31 cellular contexts compared by ENCODE assay signal in the genomic region with DNA sequence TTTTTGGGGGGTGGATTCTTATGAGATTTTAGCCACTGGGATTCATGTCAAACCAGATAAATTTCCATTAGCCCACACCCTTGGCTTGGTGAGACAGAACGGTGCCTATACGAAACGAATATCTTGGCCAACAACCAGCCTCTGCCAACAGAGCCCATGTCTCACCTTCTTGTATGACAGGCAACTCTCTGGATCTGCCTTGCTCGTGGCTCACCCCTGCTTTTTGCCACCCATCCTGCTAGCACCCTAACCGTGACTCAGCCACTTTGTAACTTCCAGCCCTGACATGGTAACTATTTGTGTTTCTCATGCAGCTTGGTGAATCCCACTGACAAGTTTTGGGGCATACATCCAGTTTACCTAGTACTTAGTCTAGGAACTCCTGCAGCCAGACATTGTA.
"Had no signal": no experiment of that assay in that cellular context is flagged by ENCODE, and none has a peak within 500 bp of the region (broad histone marks: within the 10 kb centered on the region; RNA-seq: fewer than 3 reads in every experiment).

No MANE protein-coding gene starts in this region.

- H3K4me3 ChIP-seq: adrenal gland, body of pancreas had no signal

- H3K27me3 ChIP-seq: adrenal gland, body of pancreas, brain microvascular endothelial cell had no signal

- H3K27ac ChIP-seq: adrenal gland, body of pancreas, brain microvascular endothelial cell, VCaP had no signal

- DNase-seq: activated B cell treated with CpG ODN at 0.5 μM for 24 hours; activated CD4-positive, alpha-beta memory T cell treated with anti-CD3 and anti-CD28 coated beads for 36 hours; activated CD4-positive, alpha-beta T cell treated with anti-CD3 and anti-CD28 coated beads for 4 hours; activated CD4-positive, alpha-beta T cell treated with anti-CD3 and anti-CD28 coated beads, Interleukin-2, amount 10 ng/mL, durations not matched to agents 24 days and 14 days; activated CD4-positive, alpha-beta T cell treated with anti-CD3 and anti-CD28 coated beads, Interleukin-2, amount 50 U/mL, for 1 hour; activated CD4-positive, alpha-beta T cell treated with anti-CD3 and anti-CD28 coated beads, Interleukin-2, amount 50 U/mL, for 4 hours; activated CD4-positive, CD25-positive, alpha-beta regulatory T cell treated with anti-CD3 and anti-CD28 coated beads, Interleukin-2, amount 50 U/mL, for 72 hours; activated CD8-positive, alpha-beta memory T cell treated with anti-CD3 and anti-CD28 coated beads, Interleukin-2, amount 50 U/mL, for 4 hours; activated CD8-positive, alpha-beta T cell treated with anti-CD3 and anti-CD28 coated beads for 36 hours; activated effector memory CD4-positive, alpha-beta T cell treated with anti-CD3 and anti-CD28 coated beads, Interleukin-2, amount 50 U/mL, for 16 hours; activated gamma-delta T cell treated with Interleukin-2 at 50 U/mL for 16 hours; activated naive CD4-positive, alpha-beta T cell; activated naive CD4-positive, alpha-beta T cell treated with anti-CD3 and anti-CD28 coated beads for 36 hours; activated naive CD4-positive, alpha-beta T cell treated with anti-CD3 and anti-CD28 coated beads, Interleukin-2, amount 50 U/mL, for 16 hours; activated naive CD8-positive, alpha-beta T cell treated with anti-CD3 and anti-CD28 coated beads for 36 hours; activated T-cell treated with anti-CD3 and anti-CD28 coated beads for 4 hours; activated T-cell treated with anti-CD3 and anti-CD28 coated beads, Interleukin-2, amount 50 U/mL, for 1 hour; activated T-cell treated with anti-CD3 and anti-CD28 coated beads, Interleukin-2, amount 50 U/mL, for 4 hours; activated T-cell treated with anti-CD3 and anti-CD28 coated beads, Interleukin-2, amount 50 U/mL, for 72 hours; adrenal gland; amniotic stem cell; aorta; body of pancreas; brain microvascular endothelial cell; central memory CD4-positive, alpha-beta T cell; T-helper 1 cell; T-helper 2 cell; T-helper 9 cell had no signal

- H3K36me3 ChIP-seq: adrenal gland, brain microvascular endothelial cell had no signal

- ATAC-seq: activated CD8-positive, alpha-beta T cell treated with anti-CD3 and anti-CD28 coated beads for 36 hours; activated naive CD4-positive, alpha-beta T cell treated with anti-CD3 and anti-CD28 coated beads, Interleukin-2, amount 50 U/mL, for 72 hours; activated T-cell treated with anti-CD3 and anti-CD28 coated beads, Interleukin-2, amount 50 U/mL, for 4 hours; activated T-cell treated with anti-CD3 and anti-CD28 coated beads, Interleukin-2, amount 50 U/mL, for 72 hours; activated T-helper 17 cell treated with anti-CD3 and anti-CD28 coated beads, Interleukin-2, amount 50 U/mL, for 72 hours; body of pancreas had no signal

- H3K4me1 ChIP-seq: adrenal gland, body of pancreas had no signal
